ENCODE assay signal across 8 cellular contexts in the genomic region with DNA sequence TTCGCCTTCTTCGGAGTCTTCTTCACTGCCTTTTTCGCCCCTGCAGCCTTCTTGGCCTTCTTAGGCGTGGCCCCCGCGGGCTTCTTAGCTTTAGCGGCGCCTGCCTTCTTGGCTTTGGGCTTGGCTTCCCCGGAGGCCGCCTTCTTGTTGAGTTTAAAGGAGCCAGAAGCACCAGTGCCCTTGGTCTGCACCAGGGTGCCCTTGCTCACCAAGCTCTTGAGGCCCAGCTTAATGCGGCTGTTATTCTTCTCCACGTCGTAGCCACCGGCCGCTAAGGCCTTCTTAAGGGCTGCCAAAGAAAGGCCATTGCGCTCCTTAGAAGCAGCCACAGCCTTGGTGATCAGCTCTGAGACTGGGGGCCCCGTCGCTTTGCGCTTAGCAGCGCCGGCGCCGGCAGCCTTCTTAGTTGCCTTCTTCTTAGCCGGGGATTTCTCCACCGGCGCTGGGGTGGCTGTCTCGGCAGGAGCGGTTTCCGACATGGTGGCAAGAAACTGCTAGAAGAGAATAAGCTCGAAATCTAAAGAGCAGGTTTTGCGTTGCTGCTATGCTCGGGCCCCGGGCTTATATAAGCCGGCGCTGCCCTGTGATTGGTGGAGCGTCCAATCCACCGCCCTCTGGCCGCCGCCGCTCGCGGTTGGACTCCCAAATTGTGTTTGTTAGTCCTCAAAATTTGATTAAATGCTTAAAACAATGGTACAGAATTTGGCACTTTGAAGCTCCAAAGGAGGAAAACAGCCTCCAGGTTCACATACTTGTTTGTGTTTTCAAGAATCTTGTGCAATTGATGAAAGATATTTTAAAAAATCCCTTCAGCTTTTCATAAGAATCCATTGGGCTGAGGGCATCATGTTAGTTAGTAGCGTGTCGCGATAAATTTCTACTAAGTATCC. TPM values are rescaled to one million over a fixed set of nuclear protein-coding genes. Genes with fewer than 3 reads are reported as not detected.
DNase-seq lines count a peak whose midpoint lies in the region; ATAC-seq and TF ChIP-seq lines count a peak whose summit lies in the region.

No MANE protein-coding gene starts in this region.

- peak overlapping the region; percentile 74 for H3K4me3 ChIP-seq in GM06990 (replicated peaks; ENCODE audit: low read depth, low read length)

- peak; percentile 95 for DNase-seq in GM06990 (ENCODE audit: extremely low read depth, insufficient read length)
- DNase-seq in NCI-H82 treated with DMSO at 0.1 percent for 48 hours (lab: John Stamatoyannopoulos, UW; ENCODE audit: unreplicated experiment) = peak; percentile 74
- peak; percentile 94 for DNase-seq in activated CD8-positive, alpha-beta memory T cell treated with anti-CD3 and anti-CD28 coated beads, Interleukin-2, amount 50 U/mL, for 48 hours
- DNase-seq in erythroblast (lab: John Stamatoyannopoulos, UW) = peak; percentile 94 to 96
- DNase-seq in myocyte (ENCODE audit: low read depth) = peak; percentile 79
- DNase-seq in stromal cell of bone marrow (ENCODE audit: low read depth) = peak; percentile 66
- no peak for DNase-seq in inferior parietal cortex (ENCODE audit: extremely low spot score)

- no peaks in the 10 kb centered on the region for H3K36me3 ChIP-seq in GM06990 (ENCODE audit: control insufficient read depth, insufficient read depth, low read length)

- no peak for TF ChIP-seq CTCF in GM06990 (IDR thresholded peaks at IDR 0.05; ENCODE audit: insufficient read depth, low read length, poor library complexity, severe bottlenecking)

- TF ChIP-seq POLR2A in erythroblast (IDR thresholded peaks at IDR 0.05; ENCODE audit: low read length) = peak; percentile 99

- H3K27me3 ChIP-seq in GM06990 (replicated peaks; ENCODE audit: control insufficient read depth, insufficient read depth, low read length) = no peaks in the 10 kb centered on the region

- ATAC-seq in HG03159 (IDR thresholded peaks at IDR 0.05; ENCODE audit: unreplicated experiment) = peak; percentile 21

RNA-seq across cellular contexts. Expression of a gene that starts 44.9 kb away (rescaled TPM):
- not detected in 2 replicates for total RNA-seq in myocyte
- not detected for polyA plus RNA-seq in myocyte (2012)
